Comparison of ENCODE assay signal across 1 cellular context in genomic region chr15:83398591-83398990, GRCh38.
TF ChIP-seq lines count a peak whose summit lies in the region.

No MANE protein-coding gene starts in this region.

TF ChIP-seq in IMR-90, 13 proteins besides CTCF, POLR2A, EP300 and RAD21:
- TF ChIP-seq ELK1 (IDR thresholded peaks at IDR 0.05; ENCODE audit: borderline replicate concordance, low read depth, low read length) = no peak
- TF ChIP-seq RCOR1 (IDR thresholded peaks at IDR 0.05; ENCODE audit: insufficient replicate concordance, low read length) = no peak
- TF ChIP-seq USF2 (IDR thresholded peaks at IDR 0.05; ENCODE audit: low read depth, low read length) = no peak
- no peak for TF ChIP-seq FOS (IDR thresholded peaks at IDR 0.05; ENCODE audit: low read depth, low read length)
- TF ChIP-seq MXI1 (IDR thresholded peaks at IDR 0.05; ENCODE audit: borderline replicate concordance, low read depth, low read length) = no peak
- TF ChIP-seq CHD1 (IDR thresholded peaks at IDR 0.05; ENCODE audit: low read depth, low read length) = no peak
TF ChIP-seq in IMR-90: peak in this region for 0.
